ENCODE assay signal across 9 cellular contexts in genomic region chr10:76779163-76779820, GRCh38.
DNase-seq lines count a peak whose midpoint lies in the region; ATAC-seq and TF ChIP-seq lines count a peak whose summit lies in the region.
"Had no signal": no experiment of that assay in that cellular context is flagged by ENCODE, and none has a peak within 500 bp of the region (broad histone marks: within the 10 kb centered on the region; RNA-seq: fewer than 3 reads in every experiment).

No MANE protein-coding gene starts in this region.

- CTCF ChIA-PET in PC-3 (lab: Charles Lee): no interaction called here

- no peak overlapping the region for H3K9ac ChIP-seq in PC-3 (ENCODE audit: low read length)

- POLR2A ChIA-PET in PC-3 (lab: Charles Lee; ENCODE audit: unreplicated experiment): no interaction called here

- H3K4me2 ChIP-seq in PC-3 (ENCODE audit: low read length) (no peak overlapping the region), osteoblast (ENCODE audit: insufficient read depth, low read length) (peak overlapping the region; percentile 31)

- H3F3A ChIP-seq in PC-3 (ENCODE audit: low read length, unreplicated experiment): no peaks in the 10 kb centered on the region

- no peaks in the 10 kb centered on the region for H3K36me3 ChIP-seq in PC-3 (ENCODE audit: low read depth, low read length)
- no peaks in the 10 kb centered on the region for H3K36me3 ChIP-seq in osteoblast (ENCODE audit: insufficient read depth, low read length)

- H3K9me3 ChIP-seq in PC-3 (ENCODE audit: low read length) (peaks cover 8% of the 10 kb centered on the region; the same call in 1 of the 2 replicates), osteoblast (ENCODE audit: low read depth, low read length) (no peaks in the 10 kb centered on the region)

- H2AFZ ChIP-seq in PC-3 (ENCODE audit: low read length) (no peak overlapping the region), osteoblast (ENCODE audit: low read length) (peak overlapping the region; percentile 85)

- H4K20me1 ChIP-seq in PC-3 (ENCODE audit: low read length): no peaks in the 10 kb centered on the region
- H4K20me1 ChIP-seq in osteoblast (ENCODE audit: insufficient read depth, low read length): no peaks in the 10 kb centered on the region

- H3K79me2 ChIP-seq in PC-3 (ENCODE audit: low read length): no peaks in the 10 kb centered on the region
- no peaks in the 10 kb centered on the region for H3K79me2 ChIP-seq in osteoblast (ENCODE audit: insufficient read depth, low read length)

- H3K4me1 ChIP-seq in PC-3 (ENCODE audit: insufficient read depth, low read length): no peaks in the 10 kb centered on the region
- peaks cover 10% of the 10 kb centered on the region for H3K4me1 ChIP-seq in osteoblast (ENCODE audit: insufficient read depth, low read length)

- H3K9me2 ChIP-seq in PC-3 (replicated peaks; ENCODE audit: low read length): no peaks in the 10 kb centered on the region

- BruUV-seq in PC-3 (replicated peaks; lab: Mats Ljungman, UMichigan): no TSS peak

- no peak overlapping the region for H3K4me3 ChIP-seq in PC-3 (ENCODE audit: low read length)
- H3K4me3 ChIP-seq in fibroblast of the aortic adventitia (ENCODE audit: low read depth, low read length): no peak overlapping the region
- peak overlapping the region; percentile 20 for H3K4me3 ChIP-seq in osteoblast (ENCODE audit: insufficient read depth, low read length)

- TF ChIP-seq CTCF in PC-3 (conservative IDR thresholded peaks at IDR 0.05; ENCODE audit: low read depth, low read length): peak; percentile 56
- peak; percentile 34 for TF ChIP-seq CTCF in fibroblast of the aortic adventitia (IDR thresholded peaks at IDR 0.05; ENCODE audit: insufficient read depth, low read length)
- TF ChIP-seq CTCF in osteoblast (IDR thresholded peaks at IDR 0.05; ENCODE audit: extremely low read depth, low read depth, low read length): peak; percentile 47

- peaks cover 37% of the 10 kb centered on the region for H3K27me3 ChIP-seq in PC-3 (ENCODE audit: low read length)
- no peaks in the 10 kb centered on the region for H3K27me3 ChIP-seq in osteoblast (ENCODE audit: insufficient read depth, low read length)

- peak; percentile 34 for DNase-seq in ELF-1 (ENCODE audit: low read depth, low spot score)
- DNase-seq in PC-3: peak; percentile 64
- DNase-seq in fibroblast of the aortic adventitia (ENCODE audit: low read depth): peak; percentile 50
- DNase-seq in osteoblast (ENCODE audit: insufficient read length, low spot score, missing footprints): peak; percentile 87
- DNase-seq in activated CD4-positive, alpha-beta T cell treated with anti-CD3 and anti-CD28 coated beads, Interleukin-2, amount 50 U/mL, for 1 hour: no peak
- DNase-seq in epidermal melanocyte (ENCODE audit: insufficient read length, low spot score): no peak
- DNase-seq: NCI-H524 treated with DMSO at 0.1 percent for 48 hours had no signal

- peak; percentile 58 for ATAC-seq in PC-3
- ATAC-seq in GM18909 (IDR thresholded peaks at IDR 0.05; ENCODE audit: poor library complexity, unreplicated experiment): no peak
- ATAC-seq in GM21390 (IDR thresholded peaks at IDR 0.05; ENCODE audit: unreplicated experiment): no peak

- H3K27ac ChIP-seq in PC-3 (ENCODE audit: low read length) (no peak overlapping the region), osteoblast (ENCODE audit: low read depth, low read length) (peak overlapping the region; percentile 55)

- intact Hi-C loops in PC-3 (cut with micrococcal nuclease): no loop called here

Comparison
In these comparisons a context has a peak if more than half of its experiments do, and no peak if none do; other contexts are left out.
1. DNase-seq: peak in ELF-1 (single experiment), PC-3 (single experiment), fibroblast of the aortic adventitia (single experiment) and osteoblast (single experiment); none in activated CD4-positive, alpha-beta T cell treated with anti-CD3 and anti-CD28 coated beads, Interleukin-2, amount 50 U/mL, for 1 hour (single experiment) and epidermal melanocyte (single experiment).
2. Peak in every context shown above with its lines, with median percentiles within 50 percentile points of each other: CTCF ChIP-seq.